ENCODE assay signal across 9 cellular contexts in genomic region chr17:79388556-79389295, GRCh38.
DNase-seq lines count a peak whose midpoint lies in the region; ATAC-seq and TF ChIP-seq lines count a peak whose summit lies in the region.
"Had no signal": no experiment of that assay in that cellular context is flagged by ENCODE, and none has a peak within 500 bp of the region (broad histone marks: within the 10 kb centered on the region; RNA-seq: fewer than 3 reads in every experiment).

No MANE protein-coding gene starts in this region.

- peak; percentile 71 for DNase-seq in COR-L47 (lab: John Stamatoyannopoulos, UW)
- peak; percentile 96 for DNase-seq in H7
- peak; percentile 1 for DNase-seq in NCI-H748 treated with DMSO at 0.1 percent for 48 hours (lab: John Stamatoyannopoulos, UW)
- peak; percentile 76 for DNase-seq in cerebellum (ENCODE audit: low spot score)
- DNase-seq in right lobe of liver = peak; percentile 63 to 74 (median 71)
- DNase-seq in NK-92 (lab: John Stamatoyannopoulos, UW; ENCODE audit: unreplicated experiment) = no peak
- no peak for DNase-seq in NK-92 treated with Interleukin-12 subunit alpha and Interleukin-12 subunit beta, amount 100 ng/mL, for 24 hours (lab: John Stamatoyannopoulos, UW)
- no peak for DNase-seq in effector CD4-positive, alpha-beta T cell
- DNase-seq: activated B cell treated with CpG ODN at 0.5 μM for 24 hours had no signal

- no peaks in the 10 kb centered on the region for H3K4me1 ChIP-seq in right lobe of liver

- intact Hi-C loops in right lobe of liver (cut with DNase I) = loop anchor here (2.0 to 5.0 kb wide), 3 partner anchors 201 to 301 kb away; no protein-coding TSS in a partner anchor

- no peaks in the 10 kb centered on the region for H3K9me3 ChIP-seq in right lobe of liver

- H3K36me3 ChIP-seq in H7 (replicated peaks; ENCODE audit: control insufficient read depth, insufficient read depth, low read length) (no peaks in the 10 kb centered on the region), right lobe of liver (no peaks in the 10 kb centered on the region)

- 43% methylated on average over 16 of the region's 28 CpGs for WGBS in right lobe of liver (ENCODE audit: insufficient coverage, low coverage, low lambda C conversion rate, missing lambda C conversion rate)

- TF ChIP-seq POLR2A in right lobe of liver (IDR thresholded peaks at IDR 0.05) = no peak

- peak; percentile 42 to 85 (median 72) for TF ChIP-seq CTCF in right lobe of liver (IDR thresholded peaks at IDR 0.05)

- H3K27me3 ChIP-seq in H7 (ENCODE audit: control insufficient read depth, insufficient read depth, low read length) (peaks cover 6% of the 10 kb centered on the region), right lobe of liver (peaks cover 0 to 5% of the 10 kb centered on the region in 2 donors)

- H3K4me3 ChIP-seq in H7 (ENCODE audit: insufficient read depth, low read depth, low read length) (no peak overlapping the region), right lobe of liver (no peak overlapping the region)

- ATAC-seq in right lobe of liver = peak; percentile 70 to 84 (median 78)

- H3K27ac ChIP-seq in right lobe of liver = no peak overlapping the region

Comparison
In these comparisons a context has a peak if more than half of its experiments do, and no peak if none do; other contexts are left out.
1. DNase-seq: peak in COR-L47 (single experiment), H7 (single experiment), NCI-H748 treated with DMSO at 0.1 percent for 48 hours (single experiment), cerebellum (single experiment) and right lobe of liver (3 of 3); none in NK-92 (single experiment), NK-92 treated with Interleukin-12 subunit alpha and Interleukin-12 subunit beta, amount 100 ng/mL, for 24 hours (single experiment) and effector CD4-positive, alpha-beta T cell (single experiment).